12 cellular contexts compared by ENCODE assay signal in the genomic region with DNA sequence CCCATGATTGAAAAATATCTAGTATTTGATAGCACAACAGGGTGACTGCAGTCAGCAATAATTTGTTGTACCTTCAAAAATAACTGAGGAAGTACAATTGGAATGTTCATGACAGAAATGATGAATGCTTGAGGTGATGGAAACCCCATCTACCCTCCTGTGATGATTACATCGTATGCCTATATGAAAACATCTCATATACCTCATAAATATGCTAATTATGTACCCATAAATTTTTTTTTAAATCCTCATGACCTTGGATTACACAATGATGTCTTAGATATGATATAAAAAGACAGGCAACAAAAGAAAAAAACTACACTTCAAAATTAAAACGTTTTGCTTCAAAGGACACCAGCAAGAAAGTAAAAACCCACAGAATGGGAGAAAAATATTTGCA. TPM values are rescaled to one million over a fixed set of nuclear protein-coding genes. Genes with fewer than 3 reads are reported as not detected.
DNase-seq lines count a peak whose midpoint lies in the region; ATAC-seq and TF ChIP-seq lines count a peak whose summit lies in the region.
"Had no signal": no experiment of that assay in that cellular context is flagged by ENCODE, and none has a peak within 500 bp of the region (broad histone marks: within the 10 kb centered on the region; RNA-seq: fewer than 3 reads in every experiment).

No MANE protein-coding gene starts in this region.

- H3K36me3 ChIP-seq in HEK293 (ENCODE audit: control insufficient read depth in 2 of 2, insufficient read depth in 1 of 2, low read length in 2 of 2), result peaks cover 1 to 4% of the 10 kb centered on the region in 2 experiments; a peak in 2 of 3 replicates
- H3K36me3 ChIP-seq in adipocyte (ENCODE audit: control insufficient read depth, insufficient read depth, low read length, severe bottlenecking), result peaks cover under 1% of the 10 kb centered on the region
- H3K36me3 ChIP-seq in neuron (ENCODE audit: insufficient read depth, low read length), result no peaks in the 10 kb centered on the region

- no peaks in the 10 kb centered on the region for H3K9me3 Mint-ChIP-seq in CD4-positive, alpha-beta T cell
- no peaks in the 10 kb centered on the region for H3K9me3 Mint-ChIP-seq in T-helper 2 cell treated with Interferon-gamma antibody and Interleukin-4, amounts not matched to agents 5 μg/mL and 100 μg/mL, for 36 hours
- peaks cover 0 to 2% (median 0%) of the 10 kb centered on the region in 7 donors for H3K9me3 Mint-ChIP-seq in CD14-positive monocyte
- H3K9me3 Mint-ChIP-seq: immature natural killer cell had no signal

- peaks cover 23% of the 10 kb centered on the region for H3K4me1 Mint-ChIP-seq in CD4-positive, alpha-beta T cell (ENCODE audit: low read depth)
- H3K4me1 Mint-ChIP-seq in T-helper 2 cell treated with Interferon-gamma antibody and Interleukin-4, amounts not matched to agents 5 μg/mL and 100 μg/mL, for 36 hours (ENCODE audit: low read depth), result peaks cover 12% of the 10 kb centered on the region
- H3K4me1 Mint-ChIP-seq in CD14-positive monocyte, result peaks cover 10% of the 10 kb centered on the region

- no peaks in the 10 kb centered on the region for H3K9me3 ChIP-seq in CD4-positive, alpha-beta T cell (ENCODE audit: control insufficient read depth, low read length)
- H3K9me3 ChIP-seq in HEK293 (ENCODE audit: control insufficient read depth, insufficient read depth, low read depth, low read length) (no peaks in the 10 kb centered on the region), adipocyte (ENCODE audit: control insufficient read depth, low read length) (no peaks in the 10 kb centered on the region), neuron (ENCODE audit: low read length) (no peaks in the 10 kb centered on the region)
- H3K9me3 ChIP-seq: ascending aorta, sigmoid colon had no signal

- no peak overlapping the region for H3K27ac Mint-ChIP-seq in CD4-positive, alpha-beta T cell
- no peak overlapping the region for H3K27ac Mint-ChIP-seq in T-helper 2 cell treated with Interferon-gamma antibody and Interleukin-4, amounts not matched to agents 5 μg/mL and 100 μg/mL, for 36 hours
- H3K27ac Mint-ChIP-seq in CD14-positive monocyte, result peak overlapping the region in 1 of 7 donors; percentile 99

- intact Hi-C loops in CD4-positive, alpha-beta T cell (cut with DNase I, micrococcal nuclease), result loop anchor here in 1 of 2 experiments (2.0 to 5.0 kb wide), 2 partner anchors 58 to 106 kb away; partner anchors contain the start of genes SLC20A1 and TTL
- intact Hi-C loops in CD14-positive monocyte (cut with micrococcal nuclease), result loop anchor here in 1 of 2 donors (5.0 kb wide), 1 partner anchor 284 kb away; the partner anchor contains the start of gene ZC3H8

- no peak overlapping the region for H3K27ac ChIP-seq in CD4-positive, alpha-beta T cell (ENCODE audit: low read depth, low read length)
- H3K27ac ChIP-seq in HEK293 (ENCODE audit: extremely low read depth, low read depth, low read length), result no peak overlapping the region

- no peaks in the 10 kb centered on the region for H3K27me3 ChIP-seq in CD4-positive, alpha-beta T cell (ENCODE audit: control insufficient read depth, insufficient read depth, low read length)
- H3K27me3 ChIP-seq in adipocyte (replicated peaks; ENCODE audit: control insufficient read depth, insufficient read depth, low read length) (no peaks in the 10 kb centered on the region), neuron (ENCODE audit: insufficient read depth, low read length) (no peaks in the 10 kb centered on the region)
- H3K27me3 ChIP-seq: ascending aorta, sigmoid colon had no signal

- H3K4me1 ChIP-seq in HEK293 (ENCODE audit: control insufficient read depth, insufficient read depth, low read length) (no peaks in the 10 kb centered on the region; the same call in 1 of the 2 replicates), adipocyte (ENCODE audit: control insufficient read depth, insufficient read depth, low read length) (peaks cover 22% of the 10 kb centered on the region), neuron (ENCODE audit: insufficient read depth, low read length) (peaks cover 8% of the 10 kb centered on the region)

- no peaks in the 10 kb centered on the region for H3K27me3 Mint-ChIP-seq in CD4-positive, alpha-beta T cell
- no peaks in the 10 kb centered on the region for H3K27me3 Mint-ChIP-seq in T-helper 2 cell treated with Interferon-gamma antibody and Interleukin-4, amounts not matched to agents 5 μg/mL and 100 μg/mL, for 36 hours (ENCODE audit: low read depth)
- peaks cover 0 to 4% (median 2%) of the 10 kb centered on the region in 3 donors for H3K27me3 Mint-ChIP-seq in CD14-positive monocyte (ENCODE audit: low read depth in 3 of 3)

- H3K4me3 ChIP-seq in HEK293 (ENCODE audit: low read depth, low read length), result no peak overlapping the region
- H3K4me3 ChIP-seq in adipocyte (ENCODE audit: low read length), result peak overlapping the region; percentile 98
- peak overlapping the region; percentile 60 for H3K4me3 ChIP-seq in neuron (ENCODE audit: low read length)

- H3K4me3 Mint-ChIP-seq in CD4-positive, alpha-beta T cell, result peak overlapping the region; percentile 77
- H3K4me3 Mint-ChIP-seq in T-helper 2 cell treated with Interferon-gamma antibody and Interleukin-4, amounts not matched to agents 5 μg/mL and 100 μg/mL, for 36 hours, result no peak overlapping the region
- H3K4me3 Mint-ChIP-seq in CD14-positive monocyte, result no peak overlapping the region

- no peak for TF ChIP-seq CTCF in CD4-positive, alpha-beta T cell (IDR thresholded peaks at IDR 0.05)
- TF ChIP-seq CTCF in HEK293 (tag by site-specific recombination; IDR thresholded peaks at IDR 0.05) (no peak), CD14-positive monocyte (IDR thresholded peaks at IDR 0.05) (no peak)

- peaks cover 5% of the 10 kb centered on the region for H3K36me3 Mint-ChIP-seq in CD4-positive, alpha-beta T cell (ENCODE audit: low read depth)
- no peaks in the 10 kb centered on the region for H3K36me3 Mint-ChIP-seq in T-helper 2 cell treated with Interferon-gamma antibody and Interleukin-4, amounts not matched to agents 5 μg/mL and 100 μg/mL, for 36 hours (ENCODE audit: low read depth)
- peaks cover 4 to 10% of the 10 kb centered on the region in 2 donors for H3K36me3 Mint-ChIP-seq in CD14-positive monocyte

- DNase-seq in CD4-positive, alpha-beta T cell, result no peak
- no peak for DNase-seq in adipocyte (ENCODE audit: low read depth)
- DNase-seq in NCI-H2107 treated with DMSO at 0.1 percent for 48 hours (lab: John Stamatoyannopoulos, UW; ENCODE audit: unreplicated experiment), result no peak
- DNase-seq in T-helper 2 cell treated with Interferon-gamma antibody and Interleukin-4, amounts not matched to agents 5 μg/mL and 100 μg/mL, for 36 hours (ENCODE audit: low spot score), result no peak
- DNase-seq in NCI-H774 (lab: John Stamatoyannopoulos, UW), result no peak
- no peak for DNase-seq in CD14-positive monocyte (ENCODE audit: low spot score)
- DNase-seq: NCI-H2081 treated with DMSO at 0.1 percent for 48 hours, sigmoid colon had no signal

- H3K9ac ChIP-seq in adipocyte (ENCODE audit: low read length), result peak overlapping the region; percentile 90

- ATAC-seq in CD4-positive, alpha-beta T cell (ENCODE audit: poor library complexity), result no peak

- peak overlapping the region; percentile 78 for H2AFZ ChIP-seq in neuron (ENCODE audit: low read depth, low read length)

- POLR2A ChIA-PET in CD4-positive, alpha-beta T cell (lab: Charles Lee), result interaction anchor here (1.2 to 1.9 kb wide), 3 partner anchors 42 to 104 kb away, joined by 3 to 5 read pairs (median 5); partner anchors contain the start of gene CHCHD5
- POLR2A ChIA-PET in HEK293 (lab: Yijun Ruan, JAX), result interaction anchor here (0.6 kb wide), 1 partner anchor 79 kb away, joined by 3 read pairs; no protein-coding TSS in a partner anchor

- CTCF ChIA-PET in CD4-positive, alpha-beta T cell (lab: Charles Lee), result interaction anchor here (1.1 kb wide), 1 partner anchor 60 kb away, joined by 4 read pairs; no protein-coding TSS in a partner anchor
- CTCF ChIA-PET in HEK293 (lab: Yijun Ruan, JAX), result no interaction called here

TF ChIP-seq in HEK293, 187 proteins besides CTCF, POLR2A, EP300 and RAD21:
- TF ChIP-seq ZNF621 (tag by site-specific recombination; IDR thresholded peaks at IDR 0.05) (no peak), ZNF19 (tag by site-specific recombination; IDR thresholded peaks at IDR 0.05; ENCODE audit: low read depth) (no peak), ZNF335 (tag by site-specific recombination; conservative IDR thresholded peaks at IDR 0.05) (0 out of 2 replicates have a peak, but pooled peaks have one; percentile 14), ZNF175 (tag by site-specific recombination; IDR thresholded peaks at IDR 0.05) (no peak), ZBTB8A (tag by site-specific recombination; IDR thresholded peaks at IDR 0.05) (no peak), ELK4 (IDR thresholded peaks at IDR 0.05; ENCODE audit: borderline replicate concordance, low read depth, low read length) (no peak), ZNF114 (tag by site-specific recombination; IDR thresholded peaks at IDR 0.05) (no peak), REPIN1 (tag by site-specific recombination; IDR thresholded peaks at IDR 0.05; ENCODE audit: low read depth) (no peak)
TF ChIP-seq in HEK293: peak in this region for 1.

RNA-seq across cellular contexts. Expression of gene POLR1B, which starts 1.4 kb away (rescaled TPM):
- total RNA-seq in CD4-positive, alpha-beta T cell, result 10 to 100 TPM in 1 of 2 experiments, 1 to 10 TPM in 1; 9.2 to 11.5 TPM
- polyA plus RNA-seq in CD14-positive monocyte, result 1 to 10 TPM; 5.2 to 6.3 TPM

RNA-seq across cellular contexts. Expression of gene CHCHD5, which starts 43.5 kb away (rescaled TPM):
- 10 to 100 TPM; 13.4 to 14.3 TPM for total RNA-seq in CD4-positive, alpha-beta T cell
- polyA plus RNA-seq in CD14-positive monocyte, result 10 to 100 TPM; 56.2 to 77.3 TPM

RNA-seq across cellular contexts. Expression of gene TTL, which starts 59.0 kb away (rescaled TPM):
- 10 to 100 TPM in 1 of 2 experiments, 1 to 10 TPM in 1; 9.9 to 10.8 TPM for total RNA-seq in CD4-positive, alpha-beta T cell
- polyA plus RNA-seq in CD14-positive monocyte, result 1 to 10 TPM; 2.7 to 5.4 TPM
